Comparison of ENCODE assay signal across 1 cellular context in genomic region chr20:50389437-50389807, GRCh38.
TF ChIP-seq lines count a peak whose summit lies in the region.

No MANE protein-coding gene starts in this region.

TF ChIP-seq in HepG2, 621 proteins besides CTCF, POLR2A, EP300 and RAD21 (continued from another document and continues in another):
- no peak; the same call in 1 of the 2 replicates for TF ChIP-seq ZSCAN21 (CRISPR knock-in tag; IDR thresholded peaks at IDR 0.05; ENCODE audit: borderline replicate concordance)
- TF ChIP-seq ZNF441 (CRISPR knock-in tag; IDR thresholded peaks at IDR 0.05; ENCODE audit: borderline replicate concordance): no peak
- TF ChIP-seq AKNA (CRISPR knock-in tag; IDR thresholded peaks at IDR 0.05; ENCODE audit: borderline replicate concordance): no peak; the same call in 1 of the 2 replicates
- no peak for TF ChIP-seq RFX5 (IDR thresholded peaks at IDR 0.05; ENCODE audit: low read depth, low read length)
- no peak for TF ChIP-seq ZNF337 (CRISPR knock-in tag; IDR thresholded peaks at IDR 0.05; ENCODE audit: borderline replicate concordance, low read depth)
- peak; percentile 74; the same call in 1 of the 2 replicates for TF ChIP-seq PRDM10 (CRISPR knock-in tag; IDR thresholded peaks at IDR 0.05; ENCODE audit: low read depth)
- TF ChIP-seq, protein P1, sequence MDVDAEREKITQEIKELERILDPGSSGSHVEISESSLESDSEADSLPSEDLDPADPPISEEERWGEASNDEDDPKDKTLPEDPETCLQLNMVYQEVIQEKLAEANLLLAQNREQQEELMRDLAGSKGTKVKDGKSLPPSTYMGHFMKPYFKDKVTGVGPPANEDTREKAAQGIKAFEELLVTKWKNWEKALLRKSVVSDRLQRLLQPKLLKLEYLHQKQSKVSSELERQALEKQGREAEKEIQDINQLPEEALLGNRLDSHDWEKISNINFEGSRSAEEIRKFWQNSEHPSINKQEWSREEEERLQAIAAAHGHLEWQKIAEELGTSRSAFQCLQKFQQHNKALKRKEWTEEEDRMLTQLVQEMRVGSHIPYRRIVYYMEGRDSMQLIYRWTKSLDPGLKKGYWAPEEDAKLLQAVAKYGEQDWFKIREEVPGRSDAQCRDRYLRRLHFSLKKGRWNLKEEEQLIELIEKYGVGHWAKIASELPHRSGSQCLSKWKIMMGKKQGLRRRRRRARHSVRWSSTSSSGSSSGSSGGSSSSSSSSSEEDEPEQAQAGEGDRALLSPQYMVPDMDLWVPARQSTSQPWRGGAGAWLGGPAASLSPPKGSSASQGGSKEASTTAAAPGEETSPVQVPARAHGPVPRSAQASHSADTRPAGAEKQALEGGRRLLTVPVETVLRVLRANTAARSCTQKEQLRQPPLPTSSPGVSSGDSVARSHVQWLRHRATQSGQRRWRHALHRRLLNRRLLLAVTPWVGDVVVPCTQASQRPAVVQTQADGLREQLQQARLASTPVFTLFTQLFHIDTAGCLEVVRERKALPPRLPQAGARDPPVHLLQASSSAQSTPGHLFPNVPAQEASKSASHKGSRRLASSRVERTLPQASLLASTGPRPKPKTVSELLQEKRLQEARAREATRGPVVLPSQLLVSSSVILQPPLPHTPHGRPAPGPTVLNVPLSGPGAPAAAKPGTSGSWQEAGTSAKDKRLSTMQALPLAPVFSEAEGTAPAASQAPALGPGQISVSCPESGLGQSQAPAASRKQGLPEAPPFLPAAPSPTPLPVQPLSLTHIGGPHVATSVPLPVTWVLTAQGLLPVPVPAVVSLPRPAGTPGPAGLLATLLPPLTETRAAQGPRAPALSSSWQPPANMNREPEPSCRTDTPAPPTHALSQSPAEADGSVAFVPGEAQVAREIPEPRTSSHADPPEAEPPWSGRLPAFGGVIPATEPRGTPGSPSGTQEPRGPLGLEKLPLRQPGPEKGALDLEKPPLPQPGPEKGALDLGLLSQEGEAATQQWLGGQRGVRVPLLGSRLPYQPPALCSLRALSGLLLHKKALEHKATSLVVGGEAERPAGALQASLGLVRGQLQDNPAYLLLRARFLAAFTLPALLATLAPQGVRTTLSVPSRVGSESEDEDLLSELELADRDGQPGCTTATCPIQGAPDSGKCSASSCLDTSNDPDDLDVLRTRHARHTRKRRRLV (CRISPR knock-in tag; IDR thresholded peaks at IDR 0.05): no peak
- no peak for TF ChIP-seq PCBP1 (IDR thresholded peaks at IDR 0.05; ENCODE audit: borderline replicate concordance, low read depth, low read length)
- TF ChIP-seq, protein P2, sequence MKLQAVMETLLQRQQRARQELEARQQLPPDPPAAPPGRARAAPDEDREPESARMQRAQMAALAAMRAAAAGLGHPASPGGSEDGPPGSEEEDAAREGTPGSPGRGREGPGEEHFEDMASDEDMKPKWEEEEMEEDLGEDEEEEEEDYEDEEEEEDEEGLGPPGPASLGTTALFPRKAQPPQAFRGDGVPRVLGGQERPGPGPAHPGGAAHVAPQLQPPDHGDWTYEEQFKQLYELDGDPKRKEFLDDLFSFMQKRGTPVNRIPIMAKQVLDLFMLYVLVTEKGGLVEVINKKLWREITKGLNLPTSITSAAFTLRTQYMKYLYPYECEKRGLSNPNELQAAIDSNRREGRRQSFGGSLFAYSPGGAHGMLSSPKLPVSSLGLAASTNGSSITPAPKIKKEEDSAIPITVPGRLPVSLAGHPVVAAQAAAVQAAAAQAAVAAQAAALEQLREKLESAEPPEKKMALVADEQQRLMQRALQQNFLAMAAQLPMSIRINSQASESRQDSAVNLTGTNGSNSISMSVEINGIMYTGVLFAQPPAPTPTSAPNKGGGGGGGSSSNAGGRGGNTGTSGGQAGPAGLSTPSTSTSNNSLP (IDR thresholded peaks at IDR 0.05; ENCODE audit: low read depth, low read length): no peak
- TF ChIP-seq, protein P3, sequence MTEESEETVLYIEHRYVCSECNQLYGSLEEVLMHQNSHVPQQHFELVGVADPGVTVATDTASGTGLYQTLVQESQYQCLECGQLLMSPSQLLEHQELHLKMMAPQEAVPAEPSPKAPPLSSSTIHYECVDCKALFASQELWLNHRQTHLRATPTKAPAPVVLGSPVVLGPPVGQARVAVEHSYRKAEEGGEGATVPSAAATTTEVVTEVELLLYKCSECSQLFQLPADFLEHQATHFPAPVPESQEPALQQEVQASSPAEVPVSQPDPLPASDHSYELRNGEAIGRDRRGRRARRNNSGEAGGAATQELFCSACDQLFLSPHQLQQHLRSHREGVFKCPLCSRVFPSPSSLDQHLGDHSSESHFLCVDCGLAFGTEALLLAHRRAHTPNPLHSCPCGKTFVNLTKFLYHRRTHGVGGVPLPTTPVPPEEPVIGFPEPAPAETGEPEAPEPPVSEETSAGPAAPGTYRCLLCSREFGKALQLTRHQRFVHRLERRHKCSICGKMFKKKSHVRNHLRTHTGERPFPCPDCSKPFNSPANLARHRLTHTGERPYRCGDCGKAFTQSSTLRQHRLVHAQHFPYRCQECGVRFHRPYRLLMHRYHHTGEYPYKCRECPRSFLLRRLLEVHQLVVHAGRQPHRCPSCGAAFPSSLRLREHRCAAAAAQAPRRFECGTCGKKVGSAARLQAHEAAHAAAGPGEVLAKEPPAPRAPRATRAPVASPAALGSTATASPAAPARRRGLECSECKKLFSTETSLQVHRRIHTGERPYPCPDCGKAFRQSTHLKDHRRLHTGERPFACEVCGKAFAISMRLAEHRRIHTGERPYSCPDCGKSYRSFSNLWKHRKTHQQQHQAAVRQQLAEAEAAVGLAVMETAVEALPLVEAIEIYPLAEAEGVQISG (CRISPR knock-in tag; IDR thresholded peaks at IDR 0.05): no peak
- TF ChIP-seq SMYD3 (CRISPR knock-in tag; IDR thresholded peaks at IDR 0.05): no peak; the same call in 1 of the 2 replicates
- no peak; the same call in 1 of the 2 replicates for TF ChIP-seq ETV6 (CRISPR knock-in tag; conservative IDR thresholded peaks at IDR 0.05)
- TF ChIP-seq ETS1 (CRISPR knock-in tag; IDR thresholded peaks at IDR 0.05): no peak
- no peak for TF ChIP-seq ZNF354B (CRISPR knock-in tag; IDR thresholded peaks at IDR 0.05)
- TF ChIP-seq BORCS8-MEF2B (CRISPR knock-in tag; IDR thresholded peaks at IDR 0.05): no peak
- peak; percentile 87 for TF ChIP-seq SIX4 (CRISPR knock-in tag; IDR thresholded peaks at IDR 0.05)
- TF ChIP-seq, protein P4, sequence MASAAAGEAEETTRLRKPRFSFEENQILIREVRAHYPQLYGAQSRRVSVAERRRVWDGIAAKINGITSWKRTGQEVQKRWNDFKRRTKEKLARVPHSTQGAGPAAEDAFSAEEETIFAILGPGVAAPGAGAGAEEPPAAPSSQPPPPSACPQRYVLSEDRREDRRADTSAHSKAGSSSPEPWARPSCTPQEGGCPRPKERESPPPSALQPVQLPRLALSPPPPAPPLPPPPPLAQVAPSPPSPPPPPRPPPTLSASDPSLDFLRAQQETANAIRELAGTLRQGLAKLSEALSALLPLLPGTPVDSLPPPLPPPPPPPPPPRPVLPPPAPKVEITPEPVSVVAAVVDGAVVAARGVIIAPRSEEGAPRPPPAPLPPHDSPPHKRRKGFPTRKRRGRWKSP (CRISPR knock-in tag; IDR thresholded peaks at IDR 0.05): no peak
- no peak for TF ChIP-seq IRF1 (CRISPR knock-in tag; IDR thresholded peaks at IDR 0.05; ENCODE audit: low read depth)
- TF ChIP-seq ZNF350 (CRISPR knock-in tag; IDR thresholded peaks at IDR 0.05; ENCODE audit: borderline replicate concordance, low read depth): peak; percentile 25; the same call in 1 of the 2 replicates
- peak; percentile 36; the same call in 1 of the 2 replicates for TF ChIP-seq TAF1 (CRISPR knock-in tag; IDR thresholded peaks at IDR 0.05)
- no peak for TF ChIP-seq ZNF180 (CRISPR knock-in tag; IDR thresholded peaks at IDR 0.05; ENCODE audit: borderline replicate concordance, low read depth)
- TF ChIP-seq SMC3 (IDR thresholded peaks at IDR 0.05; ENCODE audit: low read length): 0 out of 2 replicates have a peak, but pooled peaks have one; percentile 20
- TF ChIP-seq SALL1 (CRISPR knock-in tag; IDR thresholded peaks at IDR 0.05): peak; percentile 50; the same call in 1 of the 2 replicates
- no peak for TF ChIP-seq ZNF484 (CRISPR knock-in tag; IDR thresholded peaks at IDR 0.05; ENCODE audit: borderline replicate concordance, low read depth)
- no peak for TF ChIP-seq HES4 (CRISPR knock-in tag; IDR thresholded peaks at IDR 0.05; ENCODE audit: borderline replicate concordance)
- TF ChIP-seq, protein P5, sequence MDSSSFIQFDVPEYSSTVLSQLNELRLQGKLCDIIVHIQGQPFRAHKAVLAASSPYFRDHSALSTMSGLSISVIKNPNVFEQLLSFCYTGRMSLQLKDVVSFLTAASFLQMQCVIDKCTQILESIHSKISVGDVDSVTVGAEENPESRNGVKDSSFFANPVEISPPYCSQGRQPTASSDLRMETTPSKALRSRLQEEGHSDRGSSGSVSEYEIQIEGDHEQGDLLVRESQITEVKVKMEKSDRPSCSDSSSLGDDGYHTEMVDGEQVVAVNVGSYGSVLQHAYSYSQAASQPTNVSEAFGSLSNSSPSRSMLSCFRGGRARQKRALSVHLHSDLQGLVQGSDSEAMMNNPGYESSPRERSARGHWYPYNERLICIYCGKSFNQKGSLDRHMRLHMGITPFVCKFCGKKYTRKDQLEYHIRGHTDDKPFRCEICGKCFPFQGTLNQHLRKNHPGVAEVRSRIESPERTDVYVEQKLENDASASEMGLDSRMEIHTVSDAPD (CRISPR knock-in tag; IDR thresholded peaks at IDR 0.05): peak; percentile 100
- TF ChIP-seq ATRX (CRISPR knock-in tag; IDR thresholded peaks at IDR 0.05; ENCODE audit: borderline replicate concordance): no peak; the same call in 1 of the 2 replicates
- peak; percentile 91 for TF ChIP-seq HNF4A (CRISPR knock-in tag; IDR thresholded peaks at IDR 0.05)
- TF ChIP-seq MZF1 (CRISPR knock-in tag; IDR thresholded peaks at IDR 0.05; ENCODE audit: borderline replicate concordance): no peak
- TF ChIP-seq KLF9 (CRISPR knock-in tag; IDR thresholded peaks at IDR 0.05; ENCODE audit: low read depth): peak; percentile 59
- peak; percentile 97 for TF ChIP-seq HNRNPL (IDR thresholded peaks at IDR 0.05; ENCODE audit: low read depth, low read length)
- no peak; the same call in 1 of the 2 replicates for TF ChIP-seq ZBTB1 (CRISPR knock-in tag; IDR thresholded peaks at IDR 0.05; ENCODE audit: borderline replicate concordance)
- peak; percentile 99 for TF ChIP-seq ISL2 (CRISPR knock-in tag; IDR thresholded peaks at IDR 0.05)
